8 cellular contexts compared by ENCODE assay signal in the genomic region with DNA sequence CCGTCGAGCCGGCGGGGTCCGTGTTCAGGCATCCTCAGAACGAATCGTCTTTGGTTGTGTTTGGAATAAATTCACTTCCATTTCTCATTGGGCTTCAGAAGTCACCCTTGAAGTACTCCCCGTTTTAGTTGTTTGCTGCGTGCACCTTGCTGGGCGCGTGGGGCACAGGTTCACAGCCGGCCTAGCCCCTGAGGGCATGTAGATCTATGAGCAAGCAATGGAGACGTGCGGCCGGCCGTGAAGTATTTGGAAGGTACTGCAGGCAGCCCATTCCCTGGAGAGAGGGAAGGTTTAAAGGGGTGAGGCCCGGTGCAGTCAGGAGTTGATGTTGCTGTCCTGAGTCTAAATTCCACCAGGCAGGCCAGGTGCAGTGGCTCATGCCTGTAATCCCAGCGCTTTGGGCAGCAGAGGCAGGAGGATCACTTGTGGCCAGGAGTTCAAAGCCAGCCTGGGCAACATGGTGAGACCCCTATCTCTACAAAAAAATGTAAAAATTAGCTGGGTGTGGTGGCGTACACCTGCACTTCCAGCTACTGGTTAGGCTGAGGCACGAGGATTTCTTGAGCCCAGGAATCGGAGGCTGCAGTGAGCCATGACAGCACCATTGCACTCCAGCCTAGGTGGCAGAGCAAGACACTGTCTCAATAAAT.
A peak's percentile ranks its signal among the peaks of the same experiment; 100 is the strongest.
DNase-seq lines count a peak whose midpoint lies in the region; ATAC-seq and TF ChIP-seq lines count a peak whose summit lies in the region.

No MANE protein-coding gene starts in this region.

- H3K36me3 Mint-ChIP-seq in activated naive CD8-positive, alpha-beta T cell = peaks cover 2% of the 10 kb centered on the region
- peaks cover 35% of the 10 kb centered on the region for H3K36me3 Mint-ChIP-seq in stimulated activated effector memory CD8-positive, alpha-beta T cell treated with anti-CD3 and anti-CD28 coated beads, Interleukin-12 subunit alpha, Interleukin-12 subunit beta, amount 100 ng/mL, for 72 hours

- no peak for TF ChIP-seq CTCF in DND-41 (IDR thresholded peaks at IDR 0.05; ENCODE audit: borderline replicate concordance, extremely low read depth, low read length, poor library complexity, severe bottlenecking)

- peak overlapping the region; percentile 96 for H3K27ac Mint-ChIP-seq in activated naive CD8-positive, alpha-beta T cell
- H3K27ac Mint-ChIP-seq in stimulated activated effector memory CD8-positive, alpha-beta T cell treated with anti-CD3 and anti-CD28 coated beads, Interleukin-12 subunit alpha, Interleukin-12 subunit beta, amount 100 ng/mL, for 72 hours = peak overlapping the region; percentile 99

- peak overlapping the region; percentile 94 for H3K4me3 Mint-ChIP-seq in activated naive CD8-positive, alpha-beta T cell
- H3K4me3 Mint-ChIP-seq in stimulated activated effector memory CD8-positive, alpha-beta T cell treated with anti-CD3 and anti-CD28 coated beads, Interleukin-12 subunit alpha, Interleukin-12 subunit beta, amount 100 ng/mL, for 72 hours = peak overlapping the region; percentile 89

- ATAC-seq in DND-41 (ENCODE audit: insufficient read depth, low read depth) (peak; percentile 39; the same call in 2 of the 3 replicates), HG03039 (IDR thresholded peaks at IDR 0.05; ENCODE audit: unreplicated experiment) (no peak), GM19395 (IDR thresholded peaks at IDR 0.05; ENCODE audit: unreplicated experiment) (no peak)
- no peak for ATAC-seq in stimulated activated effector memory CD8-positive, alpha-beta T cell treated with anti-CD3 and anti-CD28 coated beads, Interleukin-12 subunit alpha, Interleukin-12 subunit beta, amount 100 ng/mL, for 72 hours

- no peaks in the 10 kb centered on the region for H3K9me3 Mint-ChIP-seq in activated naive CD8-positive, alpha-beta T cell (ENCODE audit: low read depth)
- H3K9me3 Mint-ChIP-seq in stimulated activated effector memory CD8-positive, alpha-beta T cell treated with anti-CD3 and anti-CD28 coated beads, Interleukin-12 subunit alpha, Interleukin-12 subunit beta, amount 100 ng/mL, for 72 hours = no peaks in the 10 kb centered on the region

- H3K9me3 ChIP-seq in DND-41 (ENCODE audit: insufficient read depth, low read length, severe bottlenecking) = no peaks in the 10 kb centered on the region
- H3K9me3 ChIP-seq in iPS-18a (ENCODE audit: control insufficient read depth, low read depth, low read length) = no peaks in the 10 kb centered on the region

- H3K4me2 ChIP-seq in DND-41 (ENCODE audit: insufficient read depth, low read length) = peak overlapping the region; percentile 93

- H3K4me1 ChIP-seq in DND-41 (ENCODE audit: insufficient read depth, low read length) (peaks cover 32% of the 10 kb centered on the region), iPS-18a (ENCODE audit: control insufficient read depth, low read depth, low read length) (peaks cover 10% of the 10 kb centered on the region)

- H3K27me3 ChIP-seq in DND-41 (ENCODE audit: insufficient read depth, low read length, poor library complexity) (peaks cover 3% of the 10 kb centered on the region), iPS-18a (ENCODE audit: control insufficient read depth, insufficient read depth, low read length) (peaks cover 33% of the 10 kb centered on the region)

- peak overlapping the region; percentile 93 for H3K9ac ChIP-seq in DND-41 (ENCODE audit: low read depth, low read length)
- peak overlapping the region; percentile 57 for H3K9ac ChIP-seq in iPS-18a (ENCODE audit: low read length)

- H3K27ac ChIP-seq in DND-41 (ENCODE audit: low read length) = peak overlapping the region; percentile 80
- no peak overlapping the region for H3K27ac ChIP-seq in iPS-18a (ENCODE audit: low read length)

- peaks cover 58% of the 10 kb centered on the region for H3K79me2 ChIP-seq in DND-41 (ENCODE audit: insufficient read depth, low read length)

- peaks cover 52% of the 10 kb centered on the region for H3K4me1 Mint-ChIP-seq in activated naive CD8-positive, alpha-beta T cell (ENCODE audit: low read depth)
- peaks cover 60% of the 10 kb centered on the region for H3K4me1 Mint-ChIP-seq in stimulated activated effector memory CD8-positive, alpha-beta T cell treated with anti-CD3 and anti-CD28 coated beads, Interleukin-12 subunit alpha, Interleukin-12 subunit beta, amount 100 ng/mL, for 72 hours

- no peaks in the 10 kb centered on the region for H3K27me3 Mint-ChIP-seq in activated naive CD8-positive, alpha-beta T cell

- H2AFZ ChIP-seq in DND-41 (ENCODE audit: low read depth, low read length) = peak overlapping the region; percentile 98

- H4K20me1 ChIP-seq in DND-41 (ENCODE audit: insufficient read depth, low read length) = peaks cover 18% of the 10 kb centered on the region

- in situ Hi-C loops in KBM-7 (cut with MboI; ENCODE audit: low pct_unique_long_range_greater_than_20kb, low sequenced_read_pairs) = no loop called here

- H3K4me3 ChIP-seq in DND-41 (ENCODE audit: low read depth in 1 of 2, low read length in 2 of 2) (peak overlapping the region; percentile 56 to 72), iPS-18a (ENCODE audit: low read length) (peak overlapping the region; percentile 74)

- DNase-seq in DND-41 (peak; percentile 33), KBM-7 (peak; percentile 24), iPS-NIHi7 (ENCODE audit: extremely low spot score) (no peak)
- DNase-seq in stimulated activated effector memory CD8-positive, alpha-beta T cell treated with anti-CD3 and anti-CD28 coated beads, Interleukin-12 subunit alpha, Interleukin-12 subunit beta, amount 100 ng/mL, for 72 hours (ENCODE audit: low spot score in 2 of 2) = peak in 1 of 2 donors; percentile 62

- H3K36me3 ChIP-seq in DND-41 (ENCODE audit: insufficient read depth, low read length) = peaks cover 23% of the 10 kb centered on the region
- no peaks in the 10 kb centered on the region for H3K36me3 ChIP-seq in iPS-18a (ENCODE audit: control insufficient read depth, low read depth, low read length)
